Comparison of ENCODE assay signal across 38 cellular contexts in the genomic region with DNA sequence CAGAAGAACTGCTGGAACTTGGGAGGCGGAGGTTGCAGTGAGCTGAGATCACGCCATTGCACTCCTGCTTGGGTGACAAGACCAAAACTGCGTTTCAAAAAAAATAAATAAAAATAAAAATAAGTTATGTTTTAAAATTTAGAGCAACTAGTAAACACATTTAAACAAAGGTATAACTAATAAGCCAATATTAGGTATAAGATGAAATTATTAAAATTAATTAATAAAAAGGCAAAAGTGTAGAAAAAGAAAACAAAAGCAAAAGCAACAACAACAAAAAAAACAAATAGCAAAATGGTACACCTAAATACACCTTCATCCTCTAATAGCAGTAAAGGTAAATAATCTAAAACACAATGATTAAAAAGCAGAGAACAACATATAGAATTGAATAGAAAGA. TPM values are rescaled to one million over a fixed set of nuclear protein-coding genes. Genes with fewer than 3 reads are reported as not detected.
"Had no signal": no experiment of that assay in that cellular context is flagged by ENCODE, and none has a peak within 500 bp of the region (broad histone marks: within the 10 kb centered on the region; RNA-seq: fewer than 3 reads in every experiment).

No MANE protein-coding gene starts in this region.

- ATAC-seq: activated CD8-positive, alpha-beta T cell treated with anti-CD3 and anti-CD28 coated beads for 36 hours; activated naive CD4-positive, alpha-beta T cell treated with anti-CD3 and anti-CD28 coated beads, Interleukin-2, amount 50 U/mL, for 72 hours; activated T-cell treated with anti-CD3 and anti-CD28 coated beads, Interleukin-2, amount 50 U/mL, for 4 hours; activated T-cell treated with anti-CD3 and anti-CD28 coated beads, Interleukin-2, amount 50 U/mL, for 72 hours; activated T-helper 17 cell treated with anti-CD3 and anti-CD28 coated beads, Interleukin-2, amount 50 U/mL, for 72 hours; body of pancreas had no signal

- FAIRE-seq: astrocyte, TTC549 had no signal

- H3K27ac ChIP-seq: adrenal gland, body of pancreas, brain microvascular endothelial cell, breast epithelium, VCaP had no signal

- H3K4me3 ChIP-seq: adrenal gland, body of pancreas, breast epithelium had no signal

- H3K36me3 ChIP-seq: adrenal gland, brain microvascular endothelial cell, breast epithelium had no signal

- DNase-seq: activated B cell treated with CpG ODN at 0.5 μM for 24 hours; activated CD4-positive, alpha-beta memory T cell treated with anti-CD3 and anti-CD28 coated beads for 36 hours; activated CD4-positive, alpha-beta T cell treated with anti-CD3 and anti-CD28 coated beads for 4 hours; activated CD4-positive, alpha-beta T cell treated with anti-CD3 and anti-CD28 coated beads, Interleukin-2, amount 10 ng/mL, durations not matched to agents 24 days and 14 days; activated CD4-positive, alpha-beta T cell treated with anti-CD3 and anti-CD28 coated beads, Interleukin-2, amount 50 U/mL, for 1 hour; activated CD4-positive, alpha-beta T cell treated with anti-CD3 and anti-CD28 coated beads, Interleukin-2, amount 50 U/mL, for 4 hours; activated CD4-positive, CD25-positive, alpha-beta regulatory T cell treated with anti-CD3 and anti-CD28 coated beads, Interleukin-2, amount 50 U/mL, for 72 hours; activated CD8-positive, alpha-beta memory T cell treated with anti-CD3 and anti-CD28 coated beads, Interleukin-2, amount 50 U/mL, for 4 hours; activated CD8-positive, alpha-beta T cell treated with anti-CD3 and anti-CD28 coated beads for 36 hours; activated effector memory CD4-positive, alpha-beta T cell treated with anti-CD3 and anti-CD28 coated beads, Interleukin-2, amount 50 U/mL, for 16 hours; activated gamma-delta T cell treated with Interleukin-2 at 50 U/mL for 16 hours; activated naive CD4-positive, alpha-beta T cell; activated naive CD4-positive, alpha-beta T cell treated with anti-CD3 and anti-CD28 coated beads for 36 hours; activated naive CD4-positive, alpha-beta T cell treated with anti-CD3 and anti-CD28 coated beads, Interleukin-2, amount 50 U/mL, for 16 hours; activated naive CD8-positive, alpha-beta T cell treated with anti-CD3 and anti-CD28 coated beads for 36 hours; activated T-cell treated with anti-CD3 and anti-CD28 coated beads for 4 hours; activated T-cell treated with anti-CD3 and anti-CD28 coated beads, Interleukin-2, amount 50 U/mL, for 1 hour; activated T-cell treated with anti-CD3 and anti-CD28 coated beads, Interleukin-2, amount 50 U/mL, for 4 hours; activated T-cell treated with anti-CD3 and anti-CD28 coated beads, Interleukin-2, amount 50 U/mL, for 72 hours; adrenal gland; amniotic stem cell; aorta; body of pancreas; brain microvascular endothelial cell; caudate nucleus; cerebellar nuclear complex; T-helper 1 cell; T-helper 2 cell; T-helper 9 cell had no signal

- H3K27me3 ChIP-seq: adrenal gland, body of pancreas, brain microvascular endothelial cell, breast epithelium had no signal

- H3K4me1 ChIP-seq: breast epithelium had no signal

- H3K9me3 ChIP-seq: adrenal gland, body of pancreas, breast epithelium had no signal

RNA-seq across cellular contexts. Expression of a gene that starts 6.2 kb away (rescaled TPM):
- total RNA-seq: activated B cell treated with CpG ODN at 0.5 μM for 24 hours; activated CD4-positive, alpha-beta memory T cell treated with anti-CD3 and anti-CD28 coated beads for 36 hours; activated CD4-positive, alpha-beta T cell treated with anti-CD3 and anti-CD28 coated beads, Interleukin-2, amount 10 ng/mL, durations not matched to agents 24 days and 14 days; activated CD8-positive, alpha-beta memory T cell treated with anti-CD3 and anti-CD28 coated beads for 36 hours; activated CD8-positive, alpha-beta T cell treated with anti-CD3 and anti-CD28 coated beads for 36 hours; activated naive CD4-positive, alpha-beta T cell treated with anti-CD3 and anti-CD28 coated beads for 36 hours; activated naive CD4-positive, alpha-beta T cell treated with anti-CD3 and anti-CD28 coated beads, Interleukin-2, amount 50 U/mL, for 72 hours; activated naive CD8-positive, alpha-beta T cell treated with anti-CD3 and anti-CD28 coated beads for 36 hours; activated T-cell treated with anti-CD3 and anti-CD28 coated beads, Interleukin-2, amount 50 U/mL, for 4 hours; activated T-cell treated with anti-CD3 and anti-CD28 coated beads, Interleukin-2, amount 50 U/mL, for 72 hours; activated T-helper 1 cell treated with anti-CD3 and anti-CD28 coated beads, Interleukin-12 subunit alpha, Interleukin-12 subunit beta, Interleukin-2, Interleukin-4 antibody, amounts not matched to agents 30 ng/mL and 10 ng/mL and 1 ng/mL, durations not matched to agents 14 hours and 24 hours and 36 hours; activated T-helper 17 cell treated with anti-CD3 and anti-CD28 coated beads, Interleukin-2, amount 50 U/mL, for 72 hours; adrenal gland; aorta; astrocyte; body of pancreas; breast epithelium; chondrocyte had no signal
- polyA plus RNA-seq: aorta had no signal

RNA-seq across cellular contexts. Expression of a gene that starts 39.3 kb away (rescaled TPM):
- total RNA-seq: activated B cell treated with CpG ODN at 0.5 μM for 24 hours; activated CD4-positive, alpha-beta memory T cell treated with anti-CD3 and anti-CD28 coated beads for 36 hours; activated CD4-positive, alpha-beta T cell treated with anti-CD3 and anti-CD28 coated beads, Interleukin-2, amount 10 ng/mL, durations not matched to agents 24 days and 14 days; activated CD8-positive, alpha-beta memory T cell treated with anti-CD3 and anti-CD28 coated beads for 36 hours; activated CD8-positive, alpha-beta T cell treated with anti-CD3 and anti-CD28 coated beads for 36 hours; activated naive CD4-positive, alpha-beta T cell treated with anti-CD3 and anti-CD28 coated beads for 36 hours; activated naive CD4-positive, alpha-beta T cell treated with anti-CD3 and anti-CD28 coated beads, Interleukin-2, amount 50 U/mL, for 72 hours; activated naive CD8-positive, alpha-beta T cell treated with anti-CD3 and anti-CD28 coated beads for 36 hours; activated T-cell treated with anti-CD3 and anti-CD28 coated beads, Interleukin-2, amount 50 U/mL, for 4 hours; activated T-cell treated with anti-CD3 and anti-CD28 coated beads, Interleukin-2, amount 50 U/mL, for 72 hours; activated T-helper 1 cell treated with anti-CD3 and anti-CD28 coated beads, Interleukin-12 subunit alpha, Interleukin-12 subunit beta, Interleukin-2, Interleukin-4 antibody, amounts not matched to agents 30 ng/mL and 10 ng/mL and 1 ng/mL, durations not matched to agents 14 hours and 24 hours and 36 hours; activated T-helper 17 cell treated with anti-CD3 and anti-CD28 coated beads, Interleukin-2, amount 50 U/mL, for 72 hours; adrenal gland; aorta; astrocyte; body of pancreas; chondrocyte had no signal
- polyA plus RNA-seq: adrenal gland, aorta had no signal

RNA-seq across cellular contexts. Expression of a gene that starts 54.8 kb away (rescaled TPM):
- total RNA-seq: activated B cell treated with CpG ODN at 0.5 μM for 24 hours; activated CD4-positive, alpha-beta memory T cell treated with anti-CD3 and anti-CD28 coated beads for 36 hours; activated CD4-positive, alpha-beta T cell treated with anti-CD3 and anti-CD28 coated beads, Interleukin-2, amount 10 ng/mL, durations not matched to agents 24 days and 14 days; activated CD8-positive, alpha-beta memory T cell treated with anti-CD3 and anti-CD28 coated beads for 36 hours; activated CD8-positive, alpha-beta T cell treated with anti-CD3 and anti-CD28 coated beads for 36 hours; activated naive CD4-positive, alpha-beta T cell treated with anti-CD3 and anti-CD28 coated beads for 36 hours; activated naive CD4-positive, alpha-beta T cell treated with anti-CD3 and anti-CD28 coated beads, Interleukin-2, amount 50 U/mL, for 72 hours; activated naive CD8-positive, alpha-beta T cell treated with anti-CD3 and anti-CD28 coated beads for 36 hours; activated T-cell treated with anti-CD3 and anti-CD28 coated beads, Interleukin-2, amount 50 U/mL, for 4 hours; activated T-cell treated with anti-CD3 and anti-CD28 coated beads, Interleukin-2, amount 50 U/mL, for 72 hours; activated T-helper 1 cell treated with anti-CD3 and anti-CD28 coated beads, Interleukin-12 subunit alpha, Interleukin-12 subunit beta, Interleukin-2, Interleukin-4 antibody, amounts not matched to agents 30 ng/mL and 10 ng/mL and 1 ng/mL, durations not matched to agents 14 hours and 24 hours and 36 hours; activated T-helper 17 cell treated with anti-CD3 and anti-CD28 coated beads, Interleukin-2, amount 50 U/mL, for 72 hours; aorta; astrocyte; body of pancreas; breast epithelium; chondrocyte had no signal
- polyA plus RNA-seq: adrenal gland, aorta had no signal

RNA-seq across cellular contexts. Expression of a gene that starts 58.9 kb away (rescaled TPM):
- total RNA-seq: activated B cell treated with CpG ODN at 0.5 μM for 24 hours; activated CD4-positive, alpha-beta memory T cell treated with anti-CD3 and anti-CD28 coated beads for 36 hours; activated CD4-positive, alpha-beta T cell treated with anti-CD3 and anti-CD28 coated beads, Interleukin-2, amount 10 ng/mL, durations not matched to agents 24 days and 14 days; activated CD8-positive, alpha-beta memory T cell treated with anti-CD3 and anti-CD28 coated beads for 36 hours; activated CD8-positive, alpha-beta T cell treated with anti-CD3 and anti-CD28 coated beads for 36 hours; activated naive CD4-positive, alpha-beta T cell treated with anti-CD3 and anti-CD28 coated beads for 36 hours; activated naive CD4-positive, alpha-beta T cell treated with anti-CD3 and anti-CD28 coated beads, Interleukin-2, amount 50 U/mL, for 72 hours; activated naive CD8-positive, alpha-beta T cell treated with anti-CD3 and anti-CD28 coated beads for 36 hours; activated T-cell treated with anti-CD3 and anti-CD28 coated beads, Interleukin-2, amount 50 U/mL, for 4 hours; activated T-cell treated with anti-CD3 and anti-CD28 coated beads, Interleukin-2, amount 50 U/mL, for 72 hours; activated T-helper 1 cell treated with anti-CD3 and anti-CD28 coated beads, Interleukin-12 subunit alpha, Interleukin-12 subunit beta, Interleukin-2, Interleukin-4 antibody, amounts not matched to agents 30 ng/mL and 10 ng/mL and 1 ng/mL, durations not matched to agents 14 hours and 24 hours and 36 hours; activated T-helper 17 cell treated with anti-CD3 and anti-CD28 coated beads, Interleukin-2, amount 50 U/mL, for 72 hours; adrenal gland; aorta; astrocyte; body of pancreas; breast epithelium; chondrocyte had no signal
- polyA plus RNA-seq: adrenal gland, aorta had no signal
